ENCODE assay signal across 1 cellular context in the genomic region with DNA sequence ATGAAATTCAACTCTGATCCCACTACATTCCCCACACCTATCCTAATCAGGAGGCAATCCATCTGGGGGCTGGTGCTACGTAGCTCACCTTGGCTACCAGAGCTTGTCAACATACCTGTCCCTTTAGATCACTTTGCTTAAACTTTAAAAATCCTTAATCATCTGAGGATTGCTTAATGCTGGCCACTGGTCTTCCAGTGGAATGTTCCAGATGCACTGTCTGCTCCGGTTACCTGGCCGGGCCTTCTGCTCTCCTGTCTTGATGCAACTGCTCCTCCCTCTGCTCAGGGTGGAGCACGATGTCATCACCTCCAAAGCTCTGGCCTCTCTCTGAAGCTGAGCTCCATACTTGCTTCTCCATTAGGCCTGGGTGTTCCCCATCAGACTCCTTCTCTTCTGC.
TF ChIP-seq lines count a peak whose summit lies in the region.

No MANE protein-coding gene starts in this region.

TF ChIP-seq in SK-N-SH treated with all-trans-retinoic acid at 6 μM for 48 hours, 23 proteins besides CTCF, POLR2A, EP300 and RAD21 (continued from another document):
- TF ChIP-seq, protein P1, sequence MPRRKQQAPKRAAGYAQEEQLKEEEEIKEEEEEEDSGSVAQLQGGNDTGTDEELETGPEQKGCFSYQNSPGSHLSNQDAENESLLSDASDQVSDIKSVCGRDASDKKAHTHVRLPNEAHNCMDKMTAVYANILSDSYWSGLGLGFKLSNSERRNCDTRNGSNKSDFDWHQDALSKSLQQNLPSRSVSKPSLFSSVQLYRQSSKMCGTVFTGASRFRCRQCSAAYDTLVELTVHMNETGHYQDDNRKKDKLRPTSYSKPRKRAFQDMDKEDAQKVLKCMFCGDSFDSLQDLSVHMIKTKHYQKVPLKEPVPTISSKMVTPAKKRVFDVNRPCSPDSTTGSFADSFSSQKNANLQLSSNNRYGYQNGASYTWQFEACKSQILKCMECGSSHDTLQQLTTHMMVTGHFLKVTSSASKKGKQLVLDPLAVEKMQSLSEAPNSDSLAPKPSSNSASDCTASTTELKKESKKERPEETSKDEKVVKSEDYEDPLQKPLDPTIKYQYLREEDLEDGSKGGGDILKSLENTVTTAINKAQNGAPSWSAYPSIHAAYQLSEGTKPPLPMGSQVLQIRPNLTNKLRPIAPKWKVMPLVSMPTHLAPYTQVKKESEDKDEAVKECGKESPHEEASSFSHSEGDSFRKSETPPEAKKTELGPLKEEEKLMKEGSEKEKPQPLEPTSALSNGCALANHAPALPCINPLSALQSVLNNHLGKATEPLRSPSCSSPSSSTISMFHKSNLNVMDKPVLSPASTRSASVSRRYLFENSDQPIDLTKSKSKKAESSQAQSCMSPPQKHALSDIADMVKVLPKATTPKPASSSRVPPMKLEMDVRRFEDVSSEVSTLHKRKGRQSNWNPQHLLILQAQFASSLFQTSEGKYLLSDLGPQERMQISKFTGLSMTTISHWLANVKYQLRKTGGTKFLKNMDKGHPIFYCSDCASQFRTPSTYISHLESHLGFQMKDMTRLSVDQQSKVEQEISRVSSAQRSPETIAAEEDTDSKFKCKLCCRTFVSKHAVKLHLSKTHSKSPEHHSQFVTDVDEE (CRISPR knock-in tag; IDR thresholded peaks at IDR 0.05): no peak
- TF ChIP-seq ZNF565 (CRISPR knock-in tag; conservative IDR thresholded peaks at IDR 0.05; ENCODE audit: low read depth) (no peak), ZNF8 (CRISPR knock-in tag; IDR thresholded peaks at IDR 0.05) (no peak), RARB (CRISPR knock-in tag; IDR thresholded peaks at IDR 0.05) (no peak), ZFP3 (CRISPR knock-in tag; IDR thresholded peaks at IDR 0.05) (no peak), ZC3H10 (CRISPR knock-in tag; IDR thresholded peaks at IDR 0.05) (no peak), TOX (CRISPR knock-in tag; IDR thresholded peaks at IDR 0.05; ENCODE audit: borderline replicate concordance) (no peak), ESRRG (CRISPR knock-in tag; IDR thresholded peaks at IDR 0.05) (no peak), TCF4 (CRISPR knock-in tag; IDR thresholded peaks at IDR 0.05; ENCODE audit: borderline replicate concordance) (no peak)
- TF ChIP-seq, protein P2, sequence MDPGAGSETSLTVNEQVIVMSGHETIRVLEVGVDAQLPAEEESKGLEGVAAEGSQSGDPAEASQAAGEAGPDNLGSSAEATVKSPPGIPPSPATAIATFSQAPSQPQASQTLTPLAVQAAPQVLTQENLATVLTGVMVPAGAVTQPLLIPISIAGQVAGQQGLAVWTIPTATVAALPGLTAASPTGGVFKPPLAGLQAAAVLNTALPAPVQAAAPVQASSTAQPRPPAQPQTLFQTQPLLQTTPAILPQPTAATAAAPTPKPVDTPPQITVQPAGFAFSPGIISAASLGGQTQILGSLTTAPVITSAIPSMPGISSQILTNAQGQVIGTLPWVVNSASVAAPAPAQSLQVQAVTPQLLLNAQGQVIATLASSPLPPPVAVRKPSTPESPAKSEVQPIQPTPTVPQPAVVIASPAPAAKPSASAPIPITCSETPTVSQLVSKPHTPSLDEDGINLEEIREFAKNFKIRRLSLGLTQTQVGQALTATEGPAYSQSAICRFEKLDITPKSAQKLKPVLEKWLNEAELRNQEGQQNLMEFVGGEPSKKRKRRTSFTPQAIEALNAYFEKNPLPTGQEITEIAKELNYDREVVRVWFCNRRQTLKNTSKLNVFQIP (CRISPR knock-in tag; IDR thresholded peaks at IDR 0.05; ENCODE audit: borderline replicate concordance, low read depth): no peak
- TF ChIP-seq, protein P3, sequence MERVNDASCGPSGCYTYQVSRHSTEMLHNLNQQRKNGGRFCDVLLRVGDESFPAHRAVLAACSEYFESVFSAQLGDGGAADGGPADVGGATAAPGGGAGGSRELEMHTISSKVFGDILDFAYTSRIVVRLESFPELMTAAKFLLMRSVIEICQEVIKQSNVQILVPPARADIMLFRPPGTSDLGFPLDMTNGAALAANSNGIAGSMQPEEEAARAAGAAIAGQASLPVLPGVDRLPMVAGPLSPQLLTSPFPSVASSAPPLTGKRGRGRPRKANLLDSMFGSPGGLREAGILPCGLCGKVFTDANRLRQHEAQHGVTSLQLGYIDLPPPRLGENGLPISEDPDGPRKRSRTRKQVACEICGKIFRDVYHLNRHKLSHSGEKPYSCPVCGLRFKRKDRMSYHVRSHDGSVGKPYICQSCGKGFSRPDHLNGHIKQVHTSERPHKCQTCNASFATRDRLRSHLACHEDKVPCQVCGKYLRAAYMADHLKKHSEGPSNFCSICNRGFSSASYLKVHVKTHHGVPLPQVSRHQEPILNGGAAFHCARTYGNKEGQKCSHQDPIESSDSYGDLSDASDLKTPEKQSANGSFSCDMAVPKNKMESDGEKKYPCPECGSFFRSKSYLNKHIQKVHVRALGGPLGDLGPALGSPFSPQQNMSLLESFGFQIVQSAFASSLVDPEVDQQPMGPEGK (CRISPR knock-in tag; IDR thresholded peaks at IDR 0.05; ENCODE audit: borderline replicate concordance): no peak
TF ChIP-seq in SK-N-SH treated with all-trans-retinoic acid at 6 μM for 48 hours: peak in this region for 0.
